ENCODE assay signal across 8 cellular contexts in genomic region chr13:41960700-41961697, GRCh38. TPM values are rescaled to one million over a fixed set of nuclear protein-coding genes. Genes with fewer than 3 reads are reported as not detected.
A peak's percentile ranks its signal among the peaks of the same experiment; 100 is the strongest.
DNase-seq lines count a peak whose midpoint lies in the region; ATAC-seq lines count a peak whose summit lies in the region.

VWA8 (minus strand) TSS chr13:41961109; CDS start chr13:41961015, 94 bp downstream.

- H3K4me1 Mint-ChIP-seq in naive thymus-derived CD8-positive, alpha-beta T cell = peaks cover 14 to 43% (median 40%) of the 10 kb centered on the region in 4 donors

- H3K36me3 Mint-ChIP-seq in naive thymus-derived CD8-positive, alpha-beta T cell = no peaks in the 10 kb centered on the region

- POLR2A ChIA-PET in naive thymus-derived CD8-positive, alpha-beta T cell (lab: Charles Lee) = interaction anchor here (0.9 to 2.2 kb wide), 4 partner anchors 29 to 311 kb away, joined by 3 to 8 read pairs (median 5); partner anchors contain the start of genes AKAP11 and DGKH

- H3K27ac Mint-ChIP-seq in naive thymus-derived CD8-positive, alpha-beta T cell = peak within 1 kb of the TSS; percentile 66 to 98 (median 97)

- DNase-seq in DMS 273 treated with DMSO at 0.1 percent for 48 hours (lab: John Stamatoyannopoulos, UW) (peak; percentile 31), HuH-7 (ENCODE audit: low spot score) (peak; percentile 58), RPMI7951 (ENCODE audit: low read depth) (peak; percentile 80), fibroblast of peridontal ligament (ENCODE audit: extremely low read depth) (peak; percentile 68)
- peak; percentile 70 to 79 for DNase-seq in activated T-helper 1 cell treated with anti-CD3 and anti-CD28 coated beads, Interleukin-2, amount 50 U/mL, for 16 hours (ENCODE audit: low read depth in 1 of 2, low spot score in 1 of 2)
- peak; percentile 69 to 89 (median 83) for DNase-seq in naive thymus-derived CD8-positive, alpha-beta T cell
- DNase-seq in stimulated activated naive CD4-positive, alpha-beta T cell (lab: John Stamatoyannopoulos, UW) = peak; percentile 65 to 85 (median 76)

- H3K4me3 Mint-ChIP-seq in naive thymus-derived CD8-positive, alpha-beta T cell = peak within 1 kb of the TSS; percentile 89 to 96 (median 93)

- H3K9me3 Mint-ChIP-seq in naive thymus-derived CD8-positive, alpha-beta T cell = no peaks in the 10 kb centered on the region

- peaks cover 0 to 7% (median 2%) of the 10 kb centered on the region in 5 donors for H3K27me3 Mint-ChIP-seq in naive thymus-derived CD8-positive, alpha-beta T cell

- ATAC-seq in GM21423 (IDR thresholded peaks at IDR 0.05; ENCODE audit: unreplicated experiment) = peak; percentile 88
- ATAC-seq in naive thymus-derived CD8-positive, alpha-beta T cell = peak; percentile 95 to 96

RNA-seq across cellular contexts. Expression of gene VWA8, which starts in this region (rescaled TPM):
- total RNA-seq in RPMI7951 (2014; rRNA removed; shearing (Covaris generic)) = 5.7 and 8.5 TPM in 2 replicates
- total RNA-seq in naive thymus-derived CD8-positive, alpha-beta T cell = 10 to 100 TPM; 21.5 to 22.3 TPM
- polyA plus RNA-seq in naive thymus-derived CD8-positive, alpha-beta T cell = 1 to 10 TPM; 5.1 to 6.9 (median 5.6) TPM

Comparison
In these comparisons a context has a peak if more than half of its experiments do, and no peak if none do; other contexts are left out.
1. Peak in every context shown above with its lines: DNase-seq and ATAC-seq.
2. DNase-seq: peak in every context shown above with its lines; median percentile 83 in naive thymus-derived CD8-positive, alpha-beta T cell; 80 in RPMI7951; 76 in stimulated activated naive CD4-positive, alpha-beta T cell; 74 in activated T-helper 1 cell treated with anti-CD3 and anti-CD28 coated beads, Interleukin-2, amount 50 U/mL, for 16 hours; 68 in fibroblast of peridontal ligament; 58 in HuH-7; 31 in DMS 273 treated with DMSO at 0.1 percent for 48 hours.